Comparison of ENCODE assay signal across 8 cellular contexts in the genomic region with DNA sequence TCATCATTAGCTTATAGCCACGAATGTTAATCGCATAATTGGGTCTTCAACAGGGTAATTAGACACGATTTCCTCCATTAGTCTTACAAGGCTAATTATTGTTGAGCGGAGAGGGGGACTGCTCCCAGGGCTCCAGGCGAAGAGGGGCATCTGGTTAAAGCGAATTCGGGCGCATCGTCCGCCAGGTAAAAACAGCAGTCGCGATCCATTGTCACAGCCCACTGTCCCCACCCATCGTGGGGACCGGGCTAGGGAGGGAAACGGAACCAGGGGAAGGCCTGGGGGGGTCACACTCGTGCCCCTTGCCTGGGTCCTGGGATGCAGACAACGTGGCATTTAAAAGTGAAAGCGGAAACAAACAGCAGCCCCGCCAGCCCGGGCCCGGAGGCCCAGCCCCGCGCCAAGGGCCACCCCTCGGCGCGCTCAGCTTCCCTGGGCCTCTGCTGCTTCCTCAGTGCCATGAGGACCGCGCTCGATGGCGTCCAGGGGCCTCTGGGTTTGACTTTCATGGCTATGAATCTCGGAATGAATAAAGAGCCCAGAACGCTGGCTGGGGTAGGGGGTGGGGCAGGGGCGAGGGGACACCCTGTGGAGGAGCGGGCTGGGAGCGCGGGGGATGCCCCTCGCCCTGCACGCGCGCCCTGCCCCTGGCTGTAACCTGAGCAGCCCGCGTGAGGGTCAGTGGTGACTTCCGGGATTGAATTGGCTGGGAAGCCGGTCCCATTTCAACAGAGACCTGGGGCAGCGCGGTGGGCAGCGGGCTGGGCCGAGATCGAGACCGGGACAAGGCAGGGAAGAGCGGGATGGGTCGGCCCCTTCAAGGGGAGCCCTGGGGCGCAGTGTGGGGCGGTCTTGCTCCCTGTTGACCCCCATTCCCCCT.
DNase-seq lines count a peak whose midpoint lies in the region; ATAC-seq and TF ChIP-seq lines count a peak whose summit lies in the region.

No MANE protein-coding gene starts in this region.

- 2 to 4% methylated on average over 35 to 53 of the region's 54 CpGs for WGBS in testis, 2 donors

- H3K9me3 ChIP-seq in testis = no peaks in the 10 kb centered on the region

- peak overlapping the region; percentile 71 to 75 for H3K4me3 ChIP-seq in testis

- intact Hi-C loops in testis (cut with DNase I; ENCODE audit: low total_unique reads) = no loop called here

- no peaks in the 10 kb centered on the region for H3K27me3 ChIP-seq in testis

- TF ChIP-seq CTCF in omental fat pad (IDR thresholded peaks at IDR 0.05) (no peak), testis (IDR thresholded peaks at IDR 0.05) (no peak)

- H3K27ac ChIP-seq in testis = peak overlapping the region; percentile 86 to 89

- no peaks in the 10 kb centered on the region for H3K36me3 ChIP-seq in testis (ENCODE audit: low read depth, missing control alignments)

- peak; percentile 62 for ATAC-seq in HG03097 (IDR thresholded peaks at IDR 0.05; ENCODE audit: low FRiP score, unreplicated experiment)
- peak; percentile 90 for ATAC-seq in omental fat pad (ENCODE audit: low FRiP score)

- H3K4me1 ChIP-seq in testis = peaks cover 8% of the 10 kb centered on the region

- DNase-seq in RKO (ENCODE audit: low spot score) (peak; percentile 76), glomerular visceral epithelial cell (ENCODE audit: extremely low spot score) (peak; percentile 49), omental fat pad (ENCODE audit: low spot score) (peak; percentile 48), testis (peak; percentile 62), NCI-H226 (no peak)
- DNase-seq in activated naive CD4-positive, alpha-beta T cell treated with Interleukin-2 at 50 U/mL for 16 hours = peak; percentile 65

- TF ChIP-seq POLR2A in GM15510 (IDR thresholded peaks at IDR 0.05; ENCODE audit: borderline replicate concordance, extremely low read depth, insufficient read length) = peak; percentile 73
- no peak for TF ChIP-seq POLR2A in testis (IDR thresholded peaks at IDR 0.05)
